In genomic region chr14:24187538-24187915, GRCh38 we compare ENCODE assay signal across 8 cellular contexts. TPM values are rescaled to one million over a fixed set of nuclear protein-coding genes. Genes with fewer than 3 reads are reported as not detected.
DNase-seq lines count a peak whose midpoint lies in the region; ATAC-seq, FAIRE-seq and TF ChIP-seq lines count a peak whose summit lies in the region.

No MANE protein-coding gene starts in this region.

- TF ChIP-seq CTCF in GM12864 (IDR thresholded peaks at IDR 0.05; ENCODE audit: low read depth, low read length, missing control alignments): no peak
- no peak for TF ChIP-seq CTCF in Panc1 (IDR thresholded peaks at IDR 0.05)
- no peak for TF ChIP-seq CTCF in endothelial cell of umbilical vein (IDR thresholded peaks at IDR 0.05; ENCODE audit: extremely low read depth in 1 of 2, insufficient read depth in 1 of 2, low read depth in 1 of 2, low read length in 2 of 2)
- TF ChIP-seq CTCF in GM13976 (IDR thresholded peaks at IDR 0.05; ENCODE audit: borderline replicate concordance, control extremely low read depth, extremely low read depth, insufficient read depth, missing control alignments): no peak

- dilution Hi-C loops in endothelial cell of umbilical vein (cut with MboI; ENCODE audit: extremely low pct_ligation_motif_present, low sequenced_read_pairs): no loop called here

- CTCF ChIA-PET in Panc1 (lab: Charles Lee): no interaction called here
- CTCF ChIA-PET in endothelial cell of umbilical vein (lab: Charles Lee): interaction anchor here (1.1 kb wide), 1 partner anchor 129 kb away, joined by 3 read pairs; no protein-coding TSS in a partner anchor

- no peak for TF ChIP-seq POLR2A in endothelial cell of umbilical vein (IDR thresholded peaks at IDR 0.05; ENCODE audit: low read depth, low read length)

- H3K4me3 ChIP-seq in GM12864 (ENCODE audit: low read depth, low read length) (peak overlapping the region; percentile 83), Panc1 (ENCODE audit: low read depth in 2 of 2, low read length in 2 of 2) (peak overlapping the region; percentile 81 to 82), endothelial cell of umbilical vein (replicated peaks in 1 of 3; ENCODE audit: insufficient read depth in 1 of 3, low read depth in 1 of 3, low read length in 3 of 3) (peak overlapping the region in 1 of 3 experiments; percentile 37)

- DNase-seq in GM12864 (ENCODE audit: low read depth): no peak
- DNase-seq in Panc1 (ENCODE audit: low read depth, low spot score): no peak
- no peak for DNase-seq in endothelial cell of umbilical vein (ENCODE audit: low read depth, low spot score)
- DNase-seq in posterior vena cava (ENCODE audit: low spot score): peak; percentile 47
- DNase-seq in stimulated activated naive CD4-positive, alpha-beta T cell (lab: John Stamatoyannopoulos, UW): no peak
- no peak for DNase-seq in inferior parietal cortex (ENCODE audit: extremely low spot score)
- no peak for DNase-seq in NCI-H748 treated with DMSO at 0.1 percent for 48 hours (lab: John Stamatoyannopoulos, UW)
- DNase-seq in GM13976 (ENCODE audit: low spot score): no peak

- H4K20me1 ChIP-seq in endothelial cell of umbilical vein (replicated peaks; ENCODE audit: control insufficient read depth, extremely low read depth, insufficient read depth, low read length): no peaks in the 10 kb centered on the region

- in situ Hi-C loops in Panc1 (cut with HindIII; ENCODE audit: low pct_unique_long_range_greater_than_20kb, low sequenced_read_pairs): no loop called here
- in situ Hi-C loops in GM13976 (cut with MboI; ENCODE audit: low sequenced_read_pairs, unreplicated experiment): no loop called here

- POLR2A ChIA-PET in Panc1 (lab: Charles Lee): interaction anchor here (0.6 kb wide), 1 partner anchor 26 kb away, joined by 3 read pairs; no protein-coding TSS in a partner anchor
- POLR2A ChIA-PET in endothelial cell of umbilical vein (lab: Charles Lee): interaction anchor here (1.0 to 1.8 kb wide), 2 partner anchors 8 to 25 kb away, joined by 3 read pairs; partner anchors contain the start of gene TM9SF1

- H3K4me1 ChIP-seq in Panc1 (ENCODE audit: control insufficient read depth, insufficient read depth, low read length): 0 out of 2 replicates have a peak, but pooled peaks cover 10% of the 10 kb centered on the region
- peaks cover 6% of the 10 kb centered on the region for H3K4me1 ChIP-seq in endothelial cell of umbilical vein (ENCODE audit: control insufficient read depth, extremely low read depth, insufficient read depth, low read length)

- H3K36me3 ChIP-seq in Panc1 (ENCODE audit: control insufficient read depth, insufficient read depth, low read length) (0 out of 2 replicates have a peak, but pooled peaks cover 2% of the 10 kb centered on the region), endothelial cell of umbilical vein (ENCODE audit: control insufficient read depth in 2 of 2, extremely low read depth in 1 of 2, insufficient read depth in 2 of 2, low read length in 2 of 2) (peaks cover 0 to 33% of the 10 kb centered on the region in 2 experiments)

- intact Hi-C loops in Panc1 (cut with micrococcal nuclease; ENCODE audit: unreplicated experiment) (no loop called here), endothelial cell of umbilical vein (cut with micrococcal nuclease) (no loop called here), posterior vena cava (cut with DNase I) (no loop called here)

- no peaks in the 10 kb centered on the region for H3K27me3 ChIP-seq in Panc1 (ENCODE audit: control insufficient read depth, insufficient read depth, low read length)
- no peaks in the 10 kb centered on the region for H3K27me3 ChIP-seq in endothelial cell of umbilical vein (ENCODE audit: control insufficient read depth in 2 of 2, insufficient read depth in 2 of 2, low read length in 2 of 2)

- no peak overlapping the region for H2AFZ ChIP-seq in endothelial cell of umbilical vein (ENCODE audit: low read depth, low read length)

- no peak for ATAC-seq in Panc1

- peak overlapping the region; percentile 75 for H3K4me2 ChIP-seq in endothelial cell of umbilical vein (ENCODE audit: insufficient read depth, low read length)

- H3K9ac ChIP-seq in endothelial cell of umbilical vein (replicated peaks; ENCODE audit: extremely low read depth, insufficient read depth, low read length): peak overlapping the region; percentile 42

- peaks cover 11% of the 10 kb centered on the region for H3K79me2 ChIP-seq in endothelial cell of umbilical vein (ENCODE audit: control insufficient read depth, insufficient read depth, low read length)

- no TSS peak for BruUV-seq in Panc1 (replicated peaks; lab: Mats Ljungman, UMichigan)
- BruUV-seq in endothelial cell of umbilical vein (replicated peaks; lab: Mats Ljungman, UMichigan): TSS peak; percentile 18

- H3K9me1 ChIP-seq in endothelial cell of umbilical vein (replicated peaks; ENCODE audit: control insufficient read depth, extremely low read depth, insufficient read depth, low read length): no peaks in the 10 kb centered on the region

- H3K27ac ChIP-seq in Panc1 (ENCODE audit: low read length): peak overlapping the region; percentile 83
- no peak overlapping the region for H3K27ac ChIP-seq in endothelial cell of umbilical vein (ENCODE audit: insufficient read depth, low read depth, low read length)

- FAIRE-seq in endothelial cell of umbilical vein (lab: Jason Lieb, UNC): no peak

- no peaks in the 10 kb centered on the region for H3K9me3 ChIP-seq in Panc1 (ENCODE audit: control insufficient read depth, insufficient read depth, low read depth, low read length)
- H3K9me3 ChIP-seq in endothelial cell of umbilical vein (replicated peaks; ENCODE audit: control insufficient read depth, insufficient read depth, low read length): no peaks in the 10 kb centered on the region

RNA-seq across cellular contexts. Expression of gene IPO4, which starts 1.1 kb away (rescaled TPM):
- total RNA-seq in Panc1 (2021; ENCODE audit: unreplicated experiment) (103 TPM), endothelial cell of umbilical vein (52.6 and 66.5 TPM in 2 replicates), posterior vena cava (10 to 100 TPM; 24.9 to 30.6 TPM)
- polyA plus RNA-seq in Panc1 (2012; ENCODE audit: insufficient read length): 76.3 TPM
- 24.6 and 27.6 TPM in 2 replicates for polyA plus RNA-seq in endothelial cell of umbilical vein
- 25.0 and 28.2 TPM in 2 replicates for polyA plus RNA-seq in endothelial cell of umbilical vein (2011; cell fraction: cytosol; rRNA removed)
- 77.6 and 80.9 TPM in 2 replicates for polyA plus RNA-seq in endothelial cell of umbilical vein (2011; cell fraction: nucleus; rRNA removed)
- polyA plus RNA-seq in endothelial cell of umbilical vein (2012): 25.3 and 32.7 TPM in 2 replicates
- 36.2 and 38.9 TPM in 2 replicates for polyA minus RNA-seq in endothelial cell of umbilical vein
- 31.9 TPM for polyA minus RNA-seq in endothelial cell of umbilical vein (2011; cell fraction: cytosol; rRNA and poly(A)+ RNA removed)
- 39.5 and 41.5 TPM in 2 replicates for polyA minus RNA-seq in endothelial cell of umbilical vein (2011; cell fraction: nucleus; rRNA and poly(A)+ RNA removed)

RNA-seq across cellular contexts. Expression of gene TM9SF1, which starts 7.7 kb away (rescaled TPM):
- total RNA-seq in Panc1 (2021; ENCODE audit: unreplicated experiment) (44.7 TPM), endothelial cell of umbilical vein (58.5 and 60.7 TPM in 2 replicates), posterior vena cava (10 to 100 TPM; 30.1 to 35.2 TPM)
- polyA plus RNA-seq in Panc1 (2012; ENCODE audit: insufficient read length): 35.7 TPM
- 64.4 and 71.5 TPM in 2 replicates for polyA plus RNA-seq in endothelial cell of umbilical vein
- polyA plus RNA-seq in endothelial cell of umbilical vein (2011; cell fraction: cytosol; rRNA removed): 43.2 and 48.0 TPM in 2 replicates
- polyA plus RNA-seq in endothelial cell of umbilical vein (2011; cell fraction: nucleus; rRNA removed): 37.2 and 37.8 TPM in 2 replicates
- 38.2 and 48.8 TPM in 2 replicates for polyA plus RNA-seq in endothelial cell of umbilical vein (2012)
- 81.6 and 89.4 TPM in 2 replicates for polyA minus RNA-seq in endothelial cell of umbilical vein
- polyA minus RNA-seq in endothelial cell of umbilical vein (2011; cell fraction: cytosol; rRNA and poly(A)+ RNA removed): 22.2 TPM
- 21.8 and 24.8 TPM in 2 replicates for polyA minus RNA-seq in endothelial cell of umbilical vein (2011; cell fraction: nucleus; rRNA and poly(A)+ RNA removed)

RNA-seq across cellular contexts. Expression of gene REC8, which starts 15.6 kb away (rescaled TPM):
- 9.8 TPM for total RNA-seq in Panc1 (2021; ENCODE audit: unreplicated experiment)
- polyA plus RNA-seq in Panc1 (2012; ENCODE audit: insufficient read length): 5.9 TPM
- 29.6 and 33.6 TPM in 2 replicates for total RNA-seq in endothelial cell of umbilical vein
- polyA plus RNA-seq in endothelial cell of umbilical vein: 8.7 and 12.5 TPM in 2 replicates
- 6.0 and 8.4 TPM in 2 replicates for polyA plus RNA-seq in endothelial cell of umbilical vein (2011; cell fraction: cytosol; rRNA removed)
- 81.6 and 90.0 TPM in 2 replicates for polyA plus RNA-seq in endothelial cell of umbilical vein (2011; cell fraction: nucleus; rRNA removed)
- polyA plus RNA-seq in endothelial cell of umbilical vein (2012): 14.4 and 22.0 TPM in 2 replicates
- polyA minus RNA-seq in endothelial cell of umbilical vein: 4.2 and 7.0 TPM in 2 replicates
- not detected for polyA minus RNA-seq in endothelial cell of umbilical vein (2011; cell fraction: cytosol; rRNA and poly(A)+ RNA removed)
- 12.3 and 21.5 TPM in 2 replicates for polyA minus RNA-seq in endothelial cell of umbilical vein (2011; cell fraction: nucleus; rRNA and poly(A)+ RNA removed)
- 1 to 10 TPM; 8.0 to 9.4 TPM for total RNA-seq in posterior vena cava

RNA-seq across cellular contexts. Expression of gene TSSK4, which starts 18.0 kb away (rescaled TPM):
- total RNA-seq in Panc1 (2021; ENCODE audit: unreplicated experiment) (not detected), endothelial cell of umbilical vein (0.42 and 0.74 TPM in 2 replicates), posterior vena cava (not detected)
- polyA plus RNA-seq in Panc1 (2012; ENCODE audit: insufficient read length): 1.3 TPM
- 0.10 TPM in 1 of 2 replicates, not detected in the other for polyA plus RNA-seq in endothelial cell of umbilical vein
- polyA plus RNA-seq in endothelial cell of umbilical vein (2011; cell fraction: cytosol; rRNA removed): not detected in 2 replicates
- polyA plus RNA-seq in endothelial cell of umbilical vein (2011; cell fraction: nucleus; rRNA removed): 0.35 and 0.37 TPM in 2 replicates
- polyA plus RNA-seq in endothelial cell of umbilical vein (2012): 0.98 and 1.4 TPM in 2 replicates
- polyA minus RNA-seq in endothelial cell of umbilical vein: 0.32 TPM in 1 of 2 replicates, not detected in the other
- not detected for polyA minus RNA-seq in endothelial cell of umbilical vein (2011; cell fraction: cytosol; rRNA and poly(A)+ RNA removed)
- 0.91 and 0.96 TPM in 2 replicates for polyA minus RNA-seq in endothelial cell of umbilical vein (2011; cell fraction: nucleus; rRNA and poly(A)+ RNA removed)

RNA-seq across cellular contexts. Expression of gene CHMP4A, which starts 25.8 kb away (rescaled TPM):
- total RNA-seq in Panc1 (2021; ENCODE audit: unreplicated experiment) (42.4 TPM), endothelial cell of umbilical vein (39.7 and 40.9 TPM in 2 replicates), posterior vena cava (10 to 100 TPM; 41.8 to 42.7 TPM)
- polyA plus RNA-seq in Panc1 (2012; ENCODE audit: insufficient read length): 48.6 TPM
- 32.6 and 46.4 TPM in 2 replicates for polyA plus RNA-seq in endothelial cell of umbilical vein
- polyA plus RNA-seq in endothelial cell of umbilical vein (2011; cell fraction: cytosol; rRNA removed): 65.5 and 78.6 TPM in 2 replicates
- 33.8 and 46.3 TPM in 2 replicates for polyA plus RNA-seq in endothelial cell of umbilical vein (2011; cell fraction: nucleus; rRNA removed)
- polyA plus RNA-seq in endothelial cell of umbilical vein (2012): 45.3 and 52.3 TPM in 2 replicates
- 11.0 and 19.8 TPM in 2 replicates for polyA minus RNA-seq in endothelial cell of umbilical vein
- 7.4 TPM for polyA minus RNA-seq in endothelial cell of umbilical vein (2011; cell fraction: cytosol; rRNA and poly(A)+ RNA removed)
- polyA minus RNA-seq in endothelial cell of umbilical vein (2011; cell fraction: nucleus; rRNA and poly(A)+ RNA removed): 7.4 and 10.4 TPM in 2 replicates
